15 cellular contexts compared by ENCODE assay signal in genomic region chr3:136883967-136884720, GRCh38. TPM values are rescaled to one million over a fixed set of nuclear protein-coding genes. Genes with fewer than 3 reads are reported as not detected.
DNase-seq lines count a peak whose midpoint lies in the region; ATAC-seq and TF ChIP-seq lines count a peak whose summit lies in the region.
"Had no signal": no experiment of that assay in that cellular context is flagged by ENCODE, and none has a peak within 500 bp of the region (broad histone marks: within the 10 kb centered on the region; RNA-seq: fewer than 3 reads in every experiment).

No MANE protein-coding gene starts in this region.

- no peak for ATAC-seq in HG03442 (IDR thresholded peaks at IDR 0.05; ENCODE audit: unreplicated experiment)
- ATAC-seq: K562 had no signal

- peak overlapping the region in 2 of 4 donors; percentile 19 to 32 for H3K4me3 Mint-ChIP-seq in IgD-negative memory B cell
- peak overlapping the region; percentile 80 for H3K4me3 Mint-ChIP-seq in glutamatergic neuron (ENCODE audit: unreplicated experiment)
- H3K4me3 Mint-ChIP-seq: dendritic cell treated with granulocyte-macrophage colony-stimulating factor and Interleukin-4, amounts not matched to agents 40 ng/mL and 50 ng/mL, for 4 days had no signal

- DNase-seq in DMS 273 (lab: John Stamatoyannopoulos, UW; ENCODE audit: unreplicated experiment) (peak; percentile 98), NCI-H69 (lab: John Stamatoyannopoulos, UW) (peak; percentile 91), glutamatergic neuron (no peak), SKM-1 (lab: John Stamatoyannopoulos, UW; ENCODE audit: unreplicated experiment) (no peak)
- no peak for DNase-seq in central memory CD4-positive, alpha-beta T cell
- DNase-seq: activated CD4-positive, alpha-beta T cell treated with anti-CD3 and anti-CD28 coated beads for 1 hour; Caco-2; H7; NCI-H774; SK-N-SH; stimulated activated CD4-positive, alpha-beta T cell treated with anti-CD3 and anti-CD28 coated beads, Interleukin-2, amount 100 ng/mL, for 48 hours had no signal

- H3K27me3 Mint-ChIP-seq in IgD-negative memory B cell (no peaks in the 10 kb centered on the region), glutamatergic neuron (ENCODE audit: unreplicated experiment) (peaks cover 7% of the 10 kb centered on the region)
- H3K27me3 Mint-ChIP-seq: dendritic cell treated with granulocyte-macrophage colony-stimulating factor and Interleukin-4, amounts not matched to agents 40 ng/mL and 50 ng/mL, for 4 days had no signal

- H3K27ac Mint-ChIP-seq in IgD-negative memory B cell: peak overlapping the region in 2 of 3 donors; percentile 23 to 56
- H3K27ac Mint-ChIP-seq in glutamatergic neuron (ENCODE audit: unreplicated experiment): peak overlapping the region; percentile 88
- H3K27ac Mint-ChIP-seq: dendritic cell treated with granulocyte-macrophage colony-stimulating factor and Interleukin-4, amounts not matched to agents 40 ng/mL and 50 ng/mL, for 4 days had no signal

- peaks cover 36 to 57% (median 54%) of the 10 kb centered on the region in 3 donors for H3K4me1 Mint-ChIP-seq in IgD-negative memory B cell
- H3K4me1 Mint-ChIP-seq in glutamatergic neuron (ENCODE audit: low read depth, unreplicated experiment): peaks cover 15% of the 10 kb centered on the region

- H3K36me3 Mint-ChIP-seq in IgD-negative memory B cell: peaks cover 10% of the 10 kb centered on the region
- no peaks in the 10 kb centered on the region for H3K36me3 Mint-ChIP-seq in glutamatergic neuron (ENCODE audit: unreplicated experiment)

- H3K9me3 Mint-ChIP-seq in IgD-negative memory B cell (no peaks in the 10 kb centered on the region), glutamatergic neuron (ENCODE audit: unreplicated experiment) (peaks cover 4% of the 10 kb centered on the region)

- TF ChIP-seq CTCF in glutamatergic neuron (IDR thresholded peaks at IDR 0.05; ENCODE audit: partially characterized antibody, unreplicated experiment): no peak

RNA-seq across cellular contexts. Expression of gene NCK1, which starts 22.1 kb away (rescaled TPM):
- 31.9 TPM for polyA plus RNA-seq in IgD-negative memory B cell
- 28.4 TPM for total RNA-seq in glutamatergic neuron (ENCODE audit: unreplicated experiment)

Comparison
In these comparisons a context has a peak if more than half of its experiments do, and no peak if none do; other contexts are left out.
1. DNase-seq: peak in DMS 273 (single experiment) and NCI-H69 (single experiment); none in glutamatergic neuron (single experiment), SKM-1 (single experiment) and central memory CD4-positive, alpha-beta T cell (single experiment).